10 cellular contexts compared by ENCODE assay signal in genomic region chr4:3462790-3463415, GRCh38. TPM values are rescaled to one million over a fixed set of nuclear protein-coding genes. Genes with fewer than 3 reads are reported as not detected.
DNase-seq lines count a peak whose midpoint lies in the region; ATAC-seq and TF ChIP-seq lines count a peak whose summit lies in the region.
"Had no signal": no experiment of that assay in that cellular context is flagged by ENCODE, and none has a peak within 500 bp of the region (broad histone marks: within the 10 kb centered on the region; RNA-seq: fewer than 3 reads in every experiment).

DOK7 (plus strand) TSS chr4:3463306; CDS start chr4:3463376, 70 bp downstream.

- H3K4me3 Mint-ChIP-seq in natural killer cell = peak within 1 kb of the TSS; percentile 65
- H3K4me3 Mint-ChIP-seq in activated CD8-positive, alpha-beta T cell treated with anti-CD3 and anti-CD28 coated beads, Interleukin-2, amount 10 ng/mL, durations not matched to agents 7 days and 5 days = no peak within 1 kb of the TSS

- H3K79me2 ChIP-seq in ACC112 (ENCODE audit: control insufficient read depth, insufficient read depth, low read length, unreplicated experiment) = no peaks in the 10 kb centered on the region

- intact Hi-C loops in natural killer cell (cut with micrococcal nuclease) = no loop called here

- TF ChIP-seq CTCF in epithelial cell of proximal tubule (conservative IDR thresholded peaks at IDR 0.05; ENCODE audit: low read depth, low read length) = no peak
- TF ChIP-seq CTCF in natural killer cell (IDR thresholded peaks at IDR 0.05) = no peak

- no peak within 1 kb of the TSS for H3K27ac ChIP-seq in ACC112 (ENCODE audit: low read depth, low read length)
- H3K27ac ChIP-seq: HL-60 had no signal

- H3K27me3 Mint-ChIP-seq in natural killer cell (ENCODE audit: low read depth in 2 of 2) = peaks cover 19 to 27% of the 10 kb centered on the region in 2 donors
- peaks cover 15% of the 10 kb centered on the region for H3K27me3 Mint-ChIP-seq in activated CD8-positive, alpha-beta T cell treated with anti-CD3 and anti-CD28 coated beads, Interleukin-2, amount 10 ng/mL, durations not matched to agents 7 days and 5 days (ENCODE audit: low read depth)

- H3K36me3 ChIP-seq in ACC112 (ENCODE audit: insufficient read depth, low read length) = no peaks in the 10 kb centered on the region

- DNase-seq in LHCN-M2 (ENCODE audit: low read depth) (no peak), epithelial cell of proximal tubule (ENCODE audit: low read depth) (no peak), natural killer cell (no peak), OCI-M1 (lab: John Stamatoyannopoulos, UW) (no peak), NCI-H1930 (lab: John Stamatoyannopoulos, UW) (no peak)
- DNase-seq in activated CD8-positive, alpha-beta T cell treated with anti-CD3 and anti-CD28 coated beads, Interleukin-2, amount 10 ng/mL, durations not matched to agents 7 days and 5 days = no peak
- DNase-seq: activated effector memory CD4-positive, alpha-beta T cell treated with Interleukin-2 at 50 U/mL for 16 hours had no signal

- H3K4me1 Mint-ChIP-seq in natural killer cell = no peaks in the 10 kb centered on the region
- H3K4me1 Mint-ChIP-seq in activated CD8-positive, alpha-beta T cell treated with anti-CD3 and anti-CD28 coated beads, Interleukin-2, amount 10 ng/mL, durations not matched to agents 7 days and 5 days (ENCODE audit: low read depth) = no peaks in the 10 kb centered on the region

- CTCF ChIA-PET in activated CD8-positive, alpha-beta T cell treated with anti-CD3 and anti-CD28 coated beads, Interleukin-2, amount 10 ng/mL, durations not matched to agents 7 days and 5 days (lab: Charles Lee) = no interaction called here

- peaks cover 41% of the 10 kb centered on the region; the same call in 1 of the 2 replicates for H3K27me3 ChIP-seq in ACC112 (ENCODE audit: insufficient read depth, low read length)

- H3K4me3 ChIP-seq in ACC112 (ENCODE audit: low read depth, low read length) (peak within 1 kb of the TSS; percentile 68), epithelial cell of proximal tubule (ENCODE audit: low read depth, low read length) (peak within 1 kb of the TSS; percentile 24)

- ATAC-seq in natural killer cell = peak in 2 of 3 donors; percentile 47 to 62
- ATAC-seq in GM21619 (IDR thresholded peaks at IDR 0.05; ENCODE audit: unreplicated experiment) = no peak
- no peak for ATAC-seq in activated CD8-positive, alpha-beta T cell treated with anti-CD3 and anti-CD28 coated beads, Interleukin-2, amount 10 ng/mL, durations not matched to agents 7 days and 5 days

- POLR2A ChIA-PET in activated CD8-positive, alpha-beta T cell treated with anti-CD3 and anti-CD28 coated beads, Interleukin-2, amount 10 ng/mL, durations not matched to agents 7 days and 5 days (lab: Charles Lee) = no interaction called here

- no peak within 1 kb of the TSS for H3K27ac Mint-ChIP-seq in natural killer cell
- no peak within 1 kb of the TSS for H3K27ac Mint-ChIP-seq in activated CD8-positive, alpha-beta T cell treated with anti-CD3 and anti-CD28 coated beads, Interleukin-2, amount 10 ng/mL, durations not matched to agents 7 days and 5 days

- H3K9me3 Mint-ChIP-seq in natural killer cell = no peaks in the 10 kb centered on the region
- no peaks in the 10 kb centered on the region for H3K9me3 Mint-ChIP-seq in activated CD8-positive, alpha-beta T cell treated with anti-CD3 and anti-CD28 coated beads, Interleukin-2, amount 10 ng/mL, durations not matched to agents 7 days and 5 days (ENCODE audit: insufficient read depth)

- peak within 1 kb of the TSS; percentile 25 for H2AFZ ChIP-seq in ACC112 (ENCODE audit: low read length, unreplicated experiment)

- no peaks in the 10 kb centered on the region for H3K4me1 ChIP-seq in ACC112 (ENCODE audit: control insufficient read depth, insufficient read depth, low read length, unreplicated experiment)

- no peaks in the 10 kb centered on the region for H3K36me3 Mint-ChIP-seq in natural killer cell
- no peaks in the 10 kb centered on the region for H3K36me3 Mint-ChIP-seq in activated CD8-positive, alpha-beta T cell treated with anti-CD3 and anti-CD28 coated beads, Interleukin-2, amount 10 ng/mL, durations not matched to agents 7 days and 5 days (ENCODE audit: low read depth)

RNA-seq across cellular contexts. Expression of gene DOK7, which starts in this region (rescaled TPM):
- total RNA-seq in LHCN-M2 (2014; rRNA removed) = 41.6 and 47.9 TPM in 2 replicates
- polyA plus RNA-seq in LHCN-M2 (2012) = 37.5 TPM
- total RNA-seq in epithelial cell of proximal tubule = 0.51 and 0.81 TPM in 2 replicates
- 1 to 10 TPM; 1.3 to 2.9 (median 1.6) TPM for total RNA-seq in natural killer cell
- not detected for total RNA-seq in activated CD8-positive, alpha-beta T cell treated with anti-CD3 and anti-CD28 coated beads, Interleukin-2, amount 10 ng/mL, durations not matched to agents 7 days and 5 days

Comparison
In these comparisons a context has a peak if more than half of its experiments do, and no peak if none do; other contexts are left out.
1. RNA of gene DOK7 (total RNA-seq): 41.6 to 47.9 TPM in LHCN-M2; 1.3 to 2.9 TPM in natural killer cell, 0.51 to 0.81 TPM in epithelial cell of proximal tubule and not detected in activated CD8-positive, alpha-beta T cell treated with anti-CD3 and anti-CD28 coated beads, Interleukin-2, amount 10 ng/mL, durations not matched to agents 7 days and 5 days; every median in the first group is over 10 times any median in the second.
2. ATAC-seq: peak in natural killer cell (2 of 3); none in GM21619 (single experiment) and activated CD8-positive, alpha-beta T cell treated with anti-CD3 and anti-CD28 coated beads, Interleukin-2, amount 10 ng/mL, durations not matched to agents 7 days and 5 days (single experiment).